Comparison of ENCODE assay signal across 21 cellular contexts in the genomic region with DNA sequence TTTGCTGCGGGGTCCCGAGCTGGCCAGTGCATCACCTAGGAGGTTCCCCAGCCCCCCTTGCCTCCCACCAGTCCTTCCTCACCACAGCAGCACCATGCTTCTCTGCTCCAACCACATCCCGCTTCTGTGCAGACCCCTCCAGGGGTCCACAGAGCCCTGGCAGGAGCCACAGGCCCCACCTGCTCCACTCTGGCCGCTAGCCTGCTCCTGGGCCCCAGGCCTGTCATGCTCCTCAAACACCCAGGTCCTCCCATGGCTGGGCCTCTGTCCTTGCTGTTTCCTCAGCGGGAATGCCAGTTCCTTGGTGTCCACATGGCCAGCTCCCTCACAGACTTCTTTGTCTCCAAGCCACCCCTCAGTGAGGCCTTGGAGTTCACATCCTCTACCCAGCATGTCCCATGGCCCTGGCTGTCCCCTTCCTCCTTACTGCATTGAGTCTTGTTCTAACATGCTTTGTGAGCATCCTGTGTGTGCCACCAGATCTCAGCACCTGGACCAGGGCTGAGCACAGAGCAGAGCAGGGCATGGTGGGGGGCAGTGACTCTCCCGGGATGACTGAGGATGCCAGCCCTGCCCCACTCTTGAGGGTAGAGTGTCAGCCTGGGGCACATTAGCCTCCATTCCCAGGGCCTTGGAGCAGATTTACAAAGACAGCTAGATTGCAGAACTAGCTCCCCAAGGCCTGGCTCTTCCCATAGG.
"Had no signal": no experiment of that assay in that cellular context is flagged by ENCODE, and none has a peak within 500 bp of the region (broad histone marks: within the 10 kb centered on the region; RNA-seq: fewer than 3 reads in every experiment).

No MANE protein-coding gene starts in this region.

- H3K4me1 ChIP-seq: tibial nerve had no signal

- H3K4me1 Mint-ChIP-seq: activated naive CD4-positive, alpha-beta T cell treated with anti-CD3 and anti-CD28 coated beads, Interleukin-2, amount 50 U/mL, for 24 hours had no signal

- ATAC-seq: SK-N-SH treated with all-trans-retinoic acid at 6 μM for 48 hours, WTC11 had no signal

- H3K27ac Mint-ChIP-seq: activated CD4-positive, alpha-beta memory T cell treated with anti-CD3 and anti-CD28 coated beads, Interleukin-2, amount 10 ng/mL, durations not matched to agents 7 days and 5 days; activated CD4-positive, alpha-beta T cell treated with anti-CD3 and anti-CD28 coated beads for 36 hours; activated naive CD4-positive, alpha-beta T cell treated with anti-CD3 and anti-CD28 coated beads, Interleukin-2, amount 50 U/mL, for 24 hours; stimulated activated naive CD8-positive, alpha-beta T cell treated with anti-CD3 and anti-CD28 coated beads, Interleukin-15, Interleukin-2, amounts not matched to agents 100 ng/mL and 50 ng/mL, for 24 hours; WTC11 had no signal

- H3K4me3 Mint-ChIP-seq: activated CD4-positive, alpha-beta memory T cell treated with anti-CD3 and anti-CD28 coated beads, Interleukin-2, amount 10 ng/mL, durations not matched to agents 7 days and 5 days; activated CD4-positive, alpha-beta T cell treated with anti-CD3 and anti-CD28 coated beads for 36 hours; activated naive CD4-positive, alpha-beta T cell treated with anti-CD3 and anti-CD28 coated beads, Interleukin-2, amount 50 U/mL, for 24 hours; naive thymus-derived CD4-positive, alpha-beta T cell; neural crest cell; stimulated activated naive CD8-positive, alpha-beta T cell treated with anti-CD3 and anti-CD28 coated beads, Interleukin-15, Interleukin-2, amounts not matched to agents 100 ng/mL and 50 ng/mL, for 24 hours; WTC11 had no signal

- H3K27ac ChIP-seq: brain microvascular endothelial cell, tibial nerve had no signal

- H3K4me3 ChIP-seq: tibial nerve had no signal

- DNase-seq: activated CD4-positive, alpha-beta memory T cell treated with anti-CD3 and anti-CD28 coated beads, Interleukin-2, amount 10 ng/mL, durations not matched to agents 7 days and 5 days; activated gamma-delta T cell treated with Interleukin-2 at 50 U/mL for 16 hours; activated T-cell treated with anti-CD3 and anti-CD28 coated beads for 4 hours; aorta; brain microvascular endothelial cell; caudate nucleus; dermis blood vessel endothelial cell; effector memory CD4-positive, alpha-beta T cell; hippocampal formation; mesendoderm; naive thymus-derived CD4-positive, alpha-beta T cell; retina; stimulated activated CD4-positive, alpha-beta T cell treated with anti-CD3 and anti-CD28 coated beads, Interleukin-4, amount 100 ng/mL, for 1 hour; T1000 had no signal

- H3K27me3 ChIP-seq: brain microvascular endothelial cell, tibial nerve had no signal

- H3K27me3 Mint-ChIP-seq: activated CD4-positive, alpha-beta memory T cell treated with anti-CD3 and anti-CD28 coated beads, Interleukin-2, amount 10 ng/mL, durations not matched to agents 7 days and 5 days; activated naive CD4-positive, alpha-beta T cell treated with anti-CD3 and anti-CD28 coated beads, Interleukin-2, amount 50 U/mL, for 24 hours; stimulated activated naive CD8-positive, alpha-beta T cell treated with anti-CD3 and anti-CD28 coated beads, Interleukin-15, Interleukin-2, amounts not matched to agents 100 ng/mL and 50 ng/mL, for 24 hours had no signal

- H3K36me3 Mint-ChIP-seq: activated naive CD4-positive, alpha-beta T cell treated with anti-CD3 and anti-CD28 coated beads, Interleukin-2, amount 50 U/mL, for 24 hours; WTC11 had no signal

- H3K9me3 Mint-ChIP-seq: activated CD4-positive, alpha-beta memory T cell treated with anti-CD3 and anti-CD28 coated beads, Interleukin-2, amount 10 ng/mL, durations not matched to agents 7 days and 5 days; neural crest cell; stimulated activated naive CD8-positive, alpha-beta T cell treated with anti-CD3 and anti-CD28 coated beads, Interleukin-15, Interleukin-2, amounts not matched to agents 100 ng/mL and 50 ng/mL, for 24 hours had no signal

- H3K36me3 ChIP-seq: brain microvascular endothelial cell, tibial nerve had no signal
